12 cellular contexts compared by ENCODE assay signal in the genomic region with DNA sequence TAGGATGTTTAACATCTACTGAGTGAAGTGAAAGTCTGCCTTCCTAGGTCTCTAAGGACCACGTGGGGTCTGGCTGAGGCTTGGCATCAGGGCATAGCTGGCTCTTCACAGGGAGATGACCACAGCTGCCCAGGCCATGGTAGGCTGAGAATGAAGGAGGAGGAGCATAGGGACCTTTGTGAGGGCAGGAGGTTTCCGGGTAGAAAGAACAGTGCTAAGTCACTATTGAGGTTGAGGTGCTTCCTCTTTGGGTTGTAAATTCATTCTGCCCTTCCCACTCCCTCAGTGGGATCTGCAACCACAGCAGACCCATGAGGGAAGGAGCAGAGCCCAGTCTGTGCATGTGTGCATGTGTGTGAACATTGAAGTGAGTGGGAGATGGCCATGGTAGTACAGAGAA.
A peak's percentile ranks its signal among the peaks of the same experiment; 100 is the strongest.
DNase-seq lines count a peak whose midpoint lies in the region; ATAC-seq and TF ChIP-seq lines count a peak whose summit lies in the region.
"Had no signal": no experiment of that assay in that cellular context is flagged by ENCODE, and none has a peak within 500 bp of the region (broad histone marks: within the 10 kb centered on the region; RNA-seq: fewer than 3 reads in every experiment).

No MANE protein-coding gene starts in this region.

- peak overlapping the region; percentile 71 for H3K27ac Mint-ChIP-seq in CD4-positive, alpha-beta T cell
- peak overlapping the region; percentile 81 for H3K27ac Mint-ChIP-seq in activated CD8-positive, alpha-beta T cell treated with anti-CD3 and anti-CD28 coated beads for 36 hours
- H3K27ac Mint-ChIP-seq in naive thymus-derived CD8-positive, alpha-beta T cell, result peak overlapping the region; percentile 52 to 94 (median 86)
- H3K27ac Mint-ChIP-seq: B cell had no signal

- ATAC-seq in CD4-positive, alpha-beta T cell (ENCODE audit: poor library complexity), result no peak
- ATAC-seq in DND-41 (ENCODE audit: insufficient read depth, low read depth), result peak; percentile 44
- peak; percentile 12 for ATAC-seq in activated CD8-positive, alpha-beta T cell treated with anti-CD3 and anti-CD28 coated beads for 36 hours
- no peak for ATAC-seq in naive thymus-derived CD8-positive, alpha-beta T cell

- peak overlapping the region; percentile 56 for H2AFZ ChIP-seq in DND-41 (ENCODE audit: low read depth, low read length)

- no peaks in the 10 kb centered on the region for H3K27me3 Mint-ChIP-seq in CD4-positive, alpha-beta T cell
- H3K27me3 Mint-ChIP-seq in activated CD8-positive, alpha-beta T cell treated with anti-CD3 and anti-CD28 coated beads for 36 hours, result no peaks in the 10 kb centered on the region
- no peaks in the 10 kb centered on the region for H3K27me3 Mint-ChIP-seq in naive thymus-derived CD8-positive, alpha-beta T cell
- H3K27me3 Mint-ChIP-seq: B cell had no signal

- 63 to 75% methylated on average over 1 to 2 of the region's 2 CpGs for WGBS in esophagus squamous epithelium, 2 donors

- peaks cover 100% of the 10 kb centered on the region for H3K4me1 Mint-ChIP-seq in CD4-positive, alpha-beta T cell (ENCODE audit: low read depth)
- peaks cover 81% of the 10 kb centered on the region for H3K4me1 Mint-ChIP-seq in activated CD8-positive, alpha-beta T cell treated with anti-CD3 and anti-CD28 coated beads for 36 hours (ENCODE audit: low read depth)
- peaks cover 56 to 98% (median 95%) of the 10 kb centered on the region in 4 donors for H3K4me1 Mint-ChIP-seq in naive thymus-derived CD8-positive, alpha-beta T cell
- H3K4me1 Mint-ChIP-seq: B cell had no signal

- H3K4me3 Mint-ChIP-seq in CD4-positive, alpha-beta T cell, result peak overlapping the region; percentile 71
- no peak overlapping the region for H3K4me3 Mint-ChIP-seq in activated CD8-positive, alpha-beta T cell treated with anti-CD3 and anti-CD28 coated beads for 36 hours
- peak overlapping the region; percentile 53 to 89 (median 71) for H3K4me3 Mint-ChIP-seq in naive thymus-derived CD8-positive, alpha-beta T cell
- H3K4me3 Mint-ChIP-seq: B cell had no signal

- H3K4me1 ChIP-seq in DND-41 (ENCODE audit: insufficient read depth, low read length) (peaks cover 100% of the 10 kb centered on the region), esophagus squamous epithelium (no peaks in the 10 kb centered on the region)
- H3K4me1 ChIP-seq: thyroid gland had no signal

- POLR2A ChIA-PET in CD4-positive, alpha-beta T cell (lab: Charles Lee), result interaction anchor here (0.5 to 4.4 kb wide), 4 partner anchors 18 to 370 kb away, joined by 3 to 16 read pairs (median 6); no protein-coding TSS in a partner anchor
- POLR2A ChIA-PET in activated CD8-positive, alpha-beta T cell treated with anti-CD3 and anti-CD28 coated beads for 36 hours (lab: Charles Lee), result interaction anchor here (0.6 to 1.0 kb wide), 4 partner anchors 12 to 267 kb away, joined by 3 to 4 read pairs (median 3); no protein-coding TSS in a partner anchor
- POLR2A ChIA-PET in naive thymus-derived CD8-positive, alpha-beta T cell (lab: Charles Lee), result interaction anchor here (0.6 to 4.4 kb wide), 4 partner anchors 14 to 293 kb away, joined by 3 to 26 read pairs (median 12); no protein-coding TSS in a partner anchor

- peaks cover 2% of the 10 kb centered on the region for H3K9me3 Mint-ChIP-seq in CD4-positive, alpha-beta T cell
- peaks cover 6% of the 10 kb centered on the region for H3K9me3 Mint-ChIP-seq in activated CD8-positive, alpha-beta T cell treated with anti-CD3 and anti-CD28 coated beads for 36 hours
- peaks cover 0 to 5% (median 0%) of the 10 kb centered on the region in 9 donors for H3K9me3 Mint-ChIP-seq in naive thymus-derived CD8-positive, alpha-beta T cell

- no peak overlapping the region for H3K27ac ChIP-seq in CD4-positive, alpha-beta T cell (ENCODE audit: low read depth, low read length)
- H3K27ac ChIP-seq in DND-41 (ENCODE audit: low read length) (peak overlapping the region; percentile 97), esophagus squamous epithelium (no peak overlapping the region)
- H3K27ac ChIP-seq: RWPE1, thyroid gland had no signal

- H3K4me3 ChIP-seq in DND-41 (ENCODE audit: low read depth in 1 of 2, low read length in 2 of 2), result peak overlapping the region in 1 of 2 experiments; percentile 15; a peak in 1 of 4 replicates
- H3K4me3 ChIP-seq in esophagus squamous epithelium, result no peak overlapping the region
- H3K4me3 ChIP-seq: thyroid gland had no signal

- intact Hi-C loops in CD4-positive, alpha-beta T cell (cut with DNase I, micrococcal nuclease), result loop anchor here (5.0 to 10.0 kb wide), 2 partner anchors 80 to 268 kb away; no protein-coding TSS in a partner anchor
- intact Hi-C loops in activated CD8-positive, alpha-beta T cell treated with anti-CD3 and anti-CD28 coated beads for 36 hours (cut with micrococcal nuclease), result no loop called here
- intact Hi-C loops in esophagus squamous epithelium (cut with DNase I), result no loop called here

- no peaks in the 10 kb centered on the region for H3K9me3 ChIP-seq in CD4-positive, alpha-beta T cell (ENCODE audit: control insufficient read depth, low read length)
- H3K9me3 ChIP-seq in DND-41 (ENCODE audit: insufficient read depth, low read length, severe bottlenecking) (peaks cover 11% of the 10 kb centered on the region), esophagus squamous epithelium (no peaks in the 10 kb centered on the region)
- H3K9me3 ChIP-seq: thyroid gland had no signal

- no peak for DNase-seq in CD4-positive, alpha-beta T cell
- DNase-seq in DND-41, result peak; percentile 69
- DNase-seq in activated CD8-positive, alpha-beta T cell treated with anti-CD3 and anti-CD28 coated beads for 36 hours, result peak; percentile 10
- no peak for DNase-seq in naive thymus-derived CD8-positive, alpha-beta T cell
- DNase-seq in HuH-7.5 (ENCODE audit: low spot score), result no peak
- no peak for DNase-seq in COR-L47 (lab: John Stamatoyannopoulos, UW)
- DNase-seq in esophagus squamous epithelium (lab: John Stamatoyannopoulos, UW), result no peak
- DNase-seq: KG1, NCI-H1436, thyroid gland had no signal

- H3K79me2 ChIP-seq in DND-41 (ENCODE audit: insufficient read depth, low read length), result peaks cover 5% of the 10 kb centered on the region; the same call in 1 of the 2 replicates

- H3K36me3 ChIP-seq in DND-41 (ENCODE audit: insufficient read depth, low read length), result no peaks in the 10 kb centered on the region
- no peaks in the 10 kb centered on the region for H3K36me3 ChIP-seq in esophagus squamous epithelium
- H3K36me3 ChIP-seq: thyroid gland had no signal

- CTCF ChIA-PET in CD4-positive, alpha-beta T cell (lab: Charles Lee), result no interaction called here
- CTCF ChIA-PET in activated CD8-positive, alpha-beta T cell treated with anti-CD3 and anti-CD28 coated beads for 36 hours (lab: Charles Lee), result interaction anchor here (1.4 kb wide), 1 partner anchor 18 kb away, joined by 5 read pairs; no protein-coding TSS in a partner anchor

- no peak for TF ChIP-seq POLR2A in esophagus squamous epithelium (IDR thresholded peaks at IDR 0.05)

- H3K27me3 ChIP-seq in CD4-positive, alpha-beta T cell (ENCODE audit: control insufficient read depth, insufficient read depth, low read length), result no peaks in the 10 kb centered on the region
- no peaks in the 10 kb centered on the region for H3K27me3 ChIP-seq in DND-41 (ENCODE audit: insufficient read depth, low read length, poor library complexity)
- H3K27me3 ChIP-seq in esophagus squamous epithelium, result peaks cover 0 to 10% (median 0%) of the 10 kb centered on the region in 4 donors
- H3K27me3 ChIP-seq: thyroid gland had no signal

- H3K9ac ChIP-seq in DND-41 (ENCODE audit: low read depth, low read length), result peak overlapping the region; percentile 43

- no peaks in the 10 kb centered on the region for H4K20me1 ChIP-seq in DND-41 (ENCODE audit: insufficient read depth, low read length)

- TF ChIP-seq CTCF in CD4-positive, alpha-beta T cell (IDR thresholded peaks at IDR 0.05), result no peak
- TF ChIP-seq CTCF in DND-41 (IDR thresholded peaks at IDR 0.05; ENCODE audit: borderline replicate concordance, extremely low read depth, low read length, poor library complexity, severe bottlenecking), result no peak
- no peak for TF ChIP-seq CTCF in activated CD8-positive, alpha-beta T cell treated with anti-CD3 and anti-CD28 coated beads for 36 hours (IDR thresholded peaks at IDR 0.05)
- no peak for TF ChIP-seq CTCF in esophagus squamous epithelium (IDR thresholded peaks at IDR 0.05)

- no peaks in the 10 kb centered on the region for H3K36me3 Mint-ChIP-seq in CD4-positive, alpha-beta T cell (ENCODE audit: low read depth)
- H3K36me3 Mint-ChIP-seq in activated CD8-positive, alpha-beta T cell treated with anti-CD3 and anti-CD28 coated beads for 36 hours (ENCODE audit: low read depth), result no peaks in the 10 kb centered on the region
- H3K36me3 Mint-ChIP-seq in naive thymus-derived CD8-positive, alpha-beta T cell, result peaks cover 0 to 4% (median 0%) of the 10 kb centered on the region in 3 donors

- peak overlapping the region; percentile 48 for H3K4me2 ChIP-seq in DND-41 (ENCODE audit: insufficient read depth, low read length)

Comparison
In these comparisons a context has a peak if more than half of its experiments do, and no peak if none do; other contexts are left out.
1. ATAC-seq: peak in DND-41 (single experiment) and activated CD8-positive, alpha-beta T cell treated with anti-CD3 and anti-CD28 coated beads for 36 hours (single experiment); none in CD4-positive, alpha-beta T cell (single experiment) and naive thymus-derived CD8-positive, alpha-beta T cell (0 of 2).
2. DNase-seq: peak in DND-41 (single experiment) and activated CD8-positive, alpha-beta T cell treated with anti-CD3 and anti-CD28 coated beads for 36 hours (single experiment); none in CD4-positive, alpha-beta T cell (0 of 10), naive thymus-derived CD8-positive, alpha-beta T cell (0 of 10), HuH-7.5 (single experiment), COR-L47 (single experiment) and esophagus squamous epithelium (single experiment).
3. intact Hi-C loops: an anchor here in CD4-positive, alpha-beta T cell (5.0 to 10.0 kb wide); none called in activated CD8-positive, alpha-beta T cell treated with anti-CD3 and anti-CD28 coated beads for 36 hours and esophagus squamous epithelium.
4. Peak in every context shown above with its lines, with median percentiles within 50 percentile points of each other: H3K27ac Mint-ChIP-seq.